Comparison of ENCODE assay signal across 10 cellular contexts in the genomic region with DNA sequence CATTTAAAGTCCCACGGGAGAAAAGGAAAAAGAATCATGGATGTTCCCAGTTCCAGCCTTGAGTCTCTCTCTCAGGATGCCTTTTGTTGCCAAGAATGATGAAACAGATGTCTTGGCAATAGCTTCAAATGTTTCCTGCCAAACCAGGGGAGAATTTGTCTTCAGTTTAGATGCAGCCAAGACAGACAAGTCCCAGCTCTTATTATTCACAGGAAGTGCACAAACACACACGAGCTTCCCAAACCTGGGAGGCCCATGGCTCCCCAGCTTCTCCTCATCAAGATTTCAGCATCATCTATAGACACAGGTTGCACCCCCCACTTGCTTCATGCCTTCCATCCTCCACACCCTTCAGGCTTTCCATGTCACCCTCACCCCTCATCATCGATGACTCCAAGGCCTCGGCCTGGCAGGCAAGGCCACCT. TPM values are rescaled to one million over a fixed set of nuclear protein-coding genes. Genes with fewer than 3 reads are reported as not detected.
A peak's percentile ranks its signal among the peaks of the same experiment; 100 is the strongest.
DNase-seq lines count a peak whose midpoint lies in the region; ATAC-seq and TF ChIP-seq lines count a peak whose summit lies in the region.
"Had no signal": no experiment of that assay in that cellular context is flagged by ENCODE, and none has a peak within 500 bp of the region (broad histone marks: within the 10 kb centered on the region; RNA-seq: fewer than 3 reads in every experiment).

No MANE protein-coding gene starts in this region.

- peak; percentile 38 for DNase-seq in EL
- peak; percentile 89 for DNase-seq in astrocyte of the spinal cord (ENCODE audit: low read depth, low spot score)
- no peak for DNase-seq in left ventricle myocardium inferior
- peak; percentile 78 for DNase-seq in pulmonary artery endothelial cell (ENCODE audit: low read depth, low spot score)
- DNase-seq in ACHN: no peak
- DNase-seq in H7: no peak
- DNase-seq: NCI-H526 treated with DMSO at 0.1 percent for 48 hours had no signal

- no peak for ATAC-seq in GM21786 (IDR thresholded peaks at IDR 0.05; ENCODE audit: unreplicated experiment)
- no peak for ATAC-seq in HG02588 (IDR thresholded peaks at IDR 0.05; ENCODE audit: unreplicated experiment)
- ATAC-seq: HCT116 had no signal

- in situ Hi-C loops in astrocyte of the spinal cord (cut with HindIII; ENCODE audit: low sequenced_read_pairs) (no loop called here), ACHN (cut with HindIII; ENCODE audit: low pct_ligation_motif_present, low pct_unique_long_range_greater_than_20kb, low sequenced_read_pairs) (no loop called here)

- no peaks in the 10 kb centered on the region for H3K27me3 ChIP-seq in left ventricle myocardium inferior (ENCODE audit: low read depth)
- no peaks in the 10 kb centered on the region for H3K27me3 ChIP-seq in H7 (ENCODE audit: control insufficient read depth, insufficient read depth, low read length)

- H3K4me1 ChIP-seq in left ventricle myocardium inferior: peaks cover 60% of the 10 kb centered on the region

- intact Hi-C loops in left ventricle myocardium inferior (cut with micrococcal nuclease): no loop called here

- H3K36me3 ChIP-seq in left ventricle myocardium inferior: no peaks in the 10 kb centered on the region
- no peaks in the 10 kb centered on the region for H3K36me3 ChIP-seq in H7 (replicated peaks; ENCODE audit: control insufficient read depth, insufficient read depth, low read length)

- peaks cover 3% of the 10 kb centered on the region for H3K9me3 ChIP-seq in left ventricle myocardium inferior (replicated peaks)

- TF ChIP-seq CTCF in astrocyte of the spinal cord (IDR thresholded peaks at IDR 0.05; ENCODE audit: low read depth, low read length) (no peak), left ventricle myocardium inferior (IDR thresholded peaks at IDR 0.05; ENCODE audit: borderline replicate concordance) (no peak)

- H3K27ac ChIP-seq in left ventricle myocardium inferior (replicated peaks): peak overlapping the region; percentile 83

- H3K4me3 ChIP-seq in astrocyte of the spinal cord (ENCODE audit: low read depth, low read length) (no peak overlapping the region), left ventricle myocardium inferior (no peak overlapping the region), H7 (ENCODE audit: insufficient read depth, low read depth, low read length) (no peak overlapping the region)

RNA-seq across cellular contexts. Expression of gene HS1BP3, which starts 45.9 kb away (rescaled TPM):
- 16.6 TPM for total RNA-seq in left ventricle myocardium inferior
- 22.2 and 25.1 TPM in 2 replicates for total RNA-seq in pulmonary artery endothelial cell
- 30.2 and 41.3 TPM in 2 replicates for total RNA-seq in H7 (2014; rRNA removed; shearing (Covaris generic))

Comparison
In these comparisons a context has a peak if more than half of its experiments do, and no peak if none do; other contexts are left out.
1. DNase-seq: peak in EL (single experiment), astrocyte of the spinal cord (single experiment) and pulmonary artery endothelial cell (single experiment); none in left ventricle myocardium inferior (single experiment), ACHN (single experiment) and H7 (single experiment).